ENCODE assay signal across 20 cellular contexts in genomic region chr5:148388692-148389091, GRCh38. TPM values are rescaled to one million over a fixed set of nuclear protein-coding genes. Genes with fewer than 3 reads are reported as not detected.
A peak's percentile ranks its signal among the peaks of the same experiment; 100 is the strongest.
DNase-seq lines count a peak whose midpoint lies in the region; ATAC-seq and TF ChIP-seq lines count a peak whose summit lies in the region.
"Had no signal": no experiment of that assay in that cellular context is flagged by ENCODE, and none has a peak within 500 bp of the region (broad histone marks: within the 10 kb centered on the region; RNA-seq: fewer than 3 reads in every experiment).

No MANE protein-coding gene starts in this region.

- ATAC-seq in GM19395 (IDR thresholded peaks at IDR 0.05; ENCODE audit: unreplicated experiment) = peak; percentile 28
- no peak for ATAC-seq in HG03457 (IDR thresholded peaks at IDR 0.05; ENCODE audit: unreplicated experiment)
- ATAC-seq: left lobe of liver had no signal

- DNase-seq in GM12865 (ENCODE audit: low read depth) (peak; percentile 24), LNCaP clone FGC (ENCODE audit: low read depth) (peak; percentile 76), fibroblast of the aortic adventitia (ENCODE audit: low read depth) (peak; percentile 16), NCI-H1048 (lab: John Stamatoyannopoulos, UW) (no peak), DMS79 (lab: John Stamatoyannopoulos, UW) (no peak)
- DNase-seq: H7; hypothalamus; MM.1S; naive B cell; NK-92 treated with Interleukin-12 subunit alpha and Interleukin-12 subunit beta, amount 100 ng/mL, for 24 hours; SIG-M5; stimulated activated CD4-positive, alpha-beta T cell treated with anti-CD3 and anti-CD28 coated beads, Interleukin-2, amount 100 ng/mL, for 24 hours; T-helper 9 cell had no signal

- H3K4me3 ChIP-seq in GM12865 (ENCODE audit: low read depth, low read length) (no peak overlapping the region), LNCaP clone FGC (ENCODE audit: low read depth, low read length) (no peak overlapping the region), fibroblast of the aortic adventitia (ENCODE audit: low read depth, low read length) (no peak overlapping the region)

- TF ChIP-seq CTCF in GM12865 (IDR thresholded peaks at IDR 0.05; ENCODE audit: insufficient read depth, low read depth, low read length, missing control alignments) (no peak), LNCaP clone FGC (IDR thresholded peaks at IDR 0.05; ENCODE audit: control insufficient read depth, extremely low read depth, insufficient read depth) (no peak), fibroblast of the aortic adventitia (IDR thresholded peaks at IDR 0.05; ENCODE audit: insufficient read depth, low read length) (no peak)

RNA-seq across cellular contexts. Expression of gene FBXO38, which starts 4.9 kb away (rescaled TPM):
- 45.7 and 61.0 TPM in 2 replicates for total RNA-seq in fibroblast of the aortic adventitia (ENCODE audit: low replicate concordance)

RNA-seq across cellular contexts. Expression of gene SPINK9, which starts 53.3 kb away (rescaled TPM):
- not detected in 2 replicates for total RNA-seq in fibroblast of the aortic adventitia (ENCODE audit: low replicate concordance)
- total RNA-seq: Daoy, epithelial cell of proximal tubule, H7, left lobe of liver, renal cortical epithelial cell, urinary bladder had no signal

Comparison
In these comparisons a context has a peak if more than half of its experiments do, and no peak if none do; other contexts are left out.
1. DNase-seq: peak in GM12865 (single experiment), LNCaP clone FGC (single experiment) and fibroblast of the aortic adventitia (single experiment); none in NCI-H1048 (single experiment) and DMS79 (single experiment).